In the genomic region with DNA sequence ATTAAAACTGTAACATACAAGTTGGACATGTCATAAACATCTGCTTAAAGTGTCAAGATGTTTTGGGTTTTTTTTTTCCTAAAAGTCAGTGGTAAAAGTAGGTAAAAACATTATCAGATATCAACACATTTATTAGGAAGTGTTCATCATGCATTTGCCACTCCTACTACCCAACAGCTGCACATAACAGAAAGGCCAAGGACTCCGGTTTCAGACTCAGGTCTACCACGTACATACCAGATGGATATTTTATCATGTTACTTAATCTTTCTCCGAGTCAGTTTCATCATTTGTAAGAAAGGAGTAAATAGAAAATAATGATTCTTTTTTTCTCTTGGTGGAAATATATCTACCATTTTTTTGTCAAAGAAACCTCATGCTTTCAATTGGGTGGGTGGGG, we compare ENCODE assay signal across 17 cellular contexts.
DNase-seq lines count a peak whose midpoint lies in the region; ATAC-seq lines count a peak whose summit lies in the region.
"Had no signal": no experiment of that assay in that cellular context is flagged by ENCODE, and none has a peak within 500 bp of the region (broad histone marks: within the 10 kb centered on the region; RNA-seq: fewer than 3 reads in every experiment).

No MANE protein-coding gene starts in this region.

- DNase-seq in activated naive CD8-positive, alpha-beta T cell treated with anti-CD3 and anti-CD28 coated beads for 36 hours = no peak
- DNase-seq in NCI-H2171 treated with DMSO at 0.1 percent for 48 hours (lab: John Stamatoyannopoulos, UW) (peak; percentile 96), iris pigment epithelial cell (ENCODE audit: low read depth) (peak; percentile 57), NCI-H2227 (lab: John Stamatoyannopoulos, UW; ENCODE audit: unreplicated experiment) (no peak)
- no peak for DNase-seq in activated CD4-positive, CD25-positive, alpha-beta regulatory T cell (lab: John Stamatoyannopoulos, UW)
- DNase-seq: DMS79 treated with DMSO at 0.1 percent for 48 hours, H9, NCI-H1694, NCI-H2081, NCI-H446 treated with DMSO at 0.1 percent for 48 hours, NCI-H526 treated with DMSO at 0.1 percent for 48 hours, PC-3, Right ventricle myocardium superior had no signal

- peak overlapping the region; percentile 34 for H3K27ac Mint-ChIP-seq in activated naive CD8-positive, alpha-beta T cell
- H3K27ac Mint-ChIP-seq in activated naive CD8-positive, alpha-beta T cell treated with anti-CD3 and anti-CD28 coated beads for 36 hours = no peak overlapping the region
- H3K27ac Mint-ChIP-seq: H9 had no signal

- no peaks in the 10 kb centered on the region for H3K27me3 Mint-ChIP-seq in activated naive CD8-positive, alpha-beta T cell
- no peaks in the 10 kb centered on the region for H3K27me3 Mint-ChIP-seq in activated naive CD8-positive, alpha-beta T cell treated with anti-CD3 and anti-CD28 coated beads for 36 hours

- H3K4me3 Mint-ChIP-seq in activated naive CD8-positive, alpha-beta T cell = no peak overlapping the region
- no peak overlapping the region for H3K4me3 Mint-ChIP-seq in activated naive CD8-positive, alpha-beta T cell treated with anti-CD3 and anti-CD28 coated beads for 36 hours
- H3K4me3 Mint-ChIP-seq: H9 had no signal

- H3K9me3 Mint-ChIP-seq in activated naive CD8-positive, alpha-beta T cell (ENCODE audit: low read depth) = peaks cover 4% of the 10 kb centered on the region
- H3K9me3 Mint-ChIP-seq in activated naive CD8-positive, alpha-beta T cell treated with anti-CD3 and anti-CD28 coated beads for 36 hours = peaks cover 9% of the 10 kb centered on the region

- peaks cover 44% of the 10 kb centered on the region for H3K4me1 Mint-ChIP-seq in activated naive CD8-positive, alpha-beta T cell (ENCODE audit: low read depth)
- H3K4me1 Mint-ChIP-seq in activated naive CD8-positive, alpha-beta T cell treated with anti-CD3 and anti-CD28 coated beads for 36 hours = peaks cover 43% of the 10 kb centered on the region

- peaks cover 13% of the 10 kb centered on the region for H3K36me3 Mint-ChIP-seq in activated naive CD8-positive, alpha-beta T cell
- H3K36me3 Mint-ChIP-seq in activated naive CD8-positive, alpha-beta T cell treated with anti-CD3 and anti-CD28 coated beads for 36 hours = peaks cover 19% of the 10 kb centered on the region

- no peak for ATAC-seq in GM19395 (IDR thresholded peaks at IDR 0.05; ENCODE audit: unreplicated experiment)
- ATAC-seq: HepG2, K562, PC-3 had no signal

Comparison
In these comparisons a context has a peak if more than half of its experiments do, and no peak if none do; other contexts are left out.
1. DNase-seq: peak in NCI-H2171 treated with DMSO at 0.1 percent for 48 hours (single experiment) and iris pigment epithelial cell (single experiment); none in activated naive CD8-positive, alpha-beta T cell treated with anti-CD3 and anti-CD28 coated beads for 36 hours (single experiment), activated CD4-positive, CD25-positive, alpha-beta regulatory T cell (0 of 4) and NCI-H2227 (single experiment).